ENCODE assay signal across 8 cellular contexts in genomic region chr15:68578175-68578959, GRCh38. TPM values are rescaled to one million over a fixed set of nuclear protein-coding genes. Genes with fewer than 3 reads are reported as not detected.
DNase-seq lines count a peak whose midpoint lies in the region; ATAC-seq and TF ChIP-seq lines count a peak whose summit lies in the region.

No MANE protein-coding gene starts in this region.

- peaks cover 14 to 34% (median 18%) of the 10 kb centered on the region in 3 donors for H3K4me1 Mint-ChIP-seq in IgD-negative memory B cell

- peaks cover 8 to 12% of the 10 kb centered on the region in 2 donors for H3K4me1 ChIP-seq in duodenal mucosa (ENCODE audit: control insufficient read depth in 1 of 2, insufficient read depth in 2 of 2, low read length in 2 of 2)

- H3K4me3 ChIP-seq in WERI-Rb-1 (ENCODE audit: low read depth, low read length), result peak overlapping the region; percentile 73
- H3K4me3 ChIP-seq in duodenal mucosa (ENCODE audit: low read depth in 1 of 2, low read length in 2 of 2), result peak overlapping the region; percentile 65 to 67

- H3K27ac Mint-ChIP-seq in IgD-negative memory B cell, result peak overlapping the region; percentile 59 to 83 (median 62)

- peak overlapping the region; percentile 83 to 93 (median 89) for H3K4me3 Mint-ChIP-seq in IgD-negative memory B cell

- ATAC-seq in left lobe of liver (peak; percentile 73), GM21786 (IDR thresholded peaks at IDR 0.05; ENCODE audit: unreplicated experiment) (no peak)

- H3K27ac ChIP-seq in WERI-Rb-1 (peak overlapping the region; percentile 93), duodenal mucosa (ENCODE audit: low read depth, low read length) (no peak overlapping the region)

- H3K27me3 Mint-ChIP-seq in IgD-negative memory B cell, result peaks cover 36% of the 10 kb centered on the region

- H3K9me3 Mint-ChIP-seq in IgD-negative memory B cell, result peaks cover 0 to 4% (median 0%) of the 10 kb centered on the region in 3 donors

- no peaks in the 10 kb centered on the region for H3K27me3 ChIP-seq in WERI-Rb-1 (ENCODE audit: insufficient read depth, low read depth, severe bottlenecking)
- peaks cover 47 to 54% of the 10 kb centered on the region in 2 donors for H3K27me3 ChIP-seq in duodenal mucosa (ENCODE audit: control insufficient read depth in 1 of 2, insufficient read depth in 2 of 2, low read length in 2 of 2)

- DNase-seq in COLO668 (lab: John Stamatoyannopoulos, UW; ENCODE audit: unreplicated experiment), result peak; percentile 80
- DNase-seq in WERI-Rb-1, result peak; percentile 88
- peak; percentile 54 for DNase-seq in left lobe of liver (ENCODE audit: low spot score)
- peak; percentile 26 to 56 for DNase-seq in stimulated activated CD4-positive, alpha-beta T cell treated with anti-CD3 and anti-CD28 coated beads, Interleukin-2, amount 100 ng/mL, for 24 hours
- DNase-seq in COLO829 (ENCODE audit: low spot score), result no peak

- peak; percentile 60 for TF ChIP-seq CTCF in WERI-Rb-1 (IDR thresholded peaks at IDR 0.05; ENCODE audit: low read depth, low read length)

- H3K36me3 Mint-ChIP-seq in IgD-negative memory B cell, result peaks cover 2% of the 10 kb centered on the region

- no peak overlapping the region for H3K9ac ChIP-seq in duodenal mucosa (ENCODE audit: low read depth in 1 of 2, low read length in 2 of 2)

- H3K36me3 ChIP-seq in WERI-Rb-1 (peaks cover 22% of the 10 kb centered on the region), duodenal mucosa (ENCODE audit: control insufficient read depth in 1 of 2, insufficient read depth in 2 of 2, low read length in 2 of 2) (no peaks in the 10 kb centered on the region)

- no peaks in the 10 kb centered on the region for H3K9me3 ChIP-seq in WERI-Rb-1 (ENCODE audit: severe bottlenecking)
- no peaks in the 10 kb centered on the region for H3K9me3 ChIP-seq in duodenal mucosa (ENCODE audit: control insufficient read depth in 1 of 2, low read length in 2 of 2)

RNA-seq across cellular contexts. Expression of gene CORO2B, which starts 0.4 kb away (rescaled TPM):
- 0.94 TPM for polyA plus RNA-seq in IgD-negative memory B cell
- 0.35 TPM for total RNA-seq in left lobe of liver
